ENCODE assay signal across 2 cellular contexts in genomic region chr16:8989099-8989878, GRCh38.
A peak's percentile ranks its signal among the peaks of the same experiment; 100 is the strongest.
TF ChIP-seq lines count a peak whose summit lies in the region.

No MANE protein-coding gene starts in this region.

TF ChIP-seq in A549, 52 proteins besides CTCF, POLR2A, EP300 and RAD21:
- no peak for TF ChIP-seq CBX2 (IDR thresholded peaks at IDR 0.05; ENCODE audit: borderline replicate concordance, low read depth)
- no peak for TF ChIP-seq ZFP36 (IDR thresholded peaks at IDR 0.05; ENCODE audit: borderline replicate concordance, partially characterized antibody)
- no peak for TF ChIP-seq E2F6 (IDR thresholded peaks at IDR 0.05; ENCODE audit: borderline replicate concordance, low read depth)
- no peak for TF ChIP-seq HDAC2 (IDR thresholded peaks at IDR 0.05)
- TF ChIP-seq EHF (CRISPR knock-in tag; IDR thresholded peaks at IDR 0.05), result no peak
- no peak for TF ChIP-seq HOXB13 (CRISPR knock-in tag; IDR thresholded peaks at IDR 0.05; ENCODE audit: low read depth)
- TF ChIP-seq HMGXB4 (CRISPR knock-in tag; IDR thresholded peaks at IDR 0.05; ENCODE audit: borderline replicate concordance), result no peak
- TF ChIP-seq CHD4 (IDR thresholded peaks at IDR 0.05; ENCODE audit: borderline replicate concordance), result no peak

TF ChIP-seq in HepG2, 621 proteins besides CTCF, POLR2A, EP300 and RAD21 (continues in another document):
- TF ChIP-seq ZNF343 (CRISPR knock-in tag; IDR thresholded peaks at IDR 0.05) (peak; percentile 16; the same call in 1 of the 2 replicates), ZKSCAN8 (CRISPR knock-in tag; IDR thresholded peaks at IDR 0.05; ENCODE audit: borderline replicate concordance) (0 out of 2 replicates have a peak, but pooled peaks have one; percentile 48), CBFB (CRISPR knock-in tag; IDR thresholded peaks at IDR 0.05) (peak; percentile 93), DPF2 (CRISPR knock-in tag; IDR thresholded peaks at IDR 0.05; ENCODE audit: borderline replicate concordance, low read depth) (0 out of 2 replicates have a peak, but pooled peaks have one; percentile 9), BRD4 (CRISPR knock-in tag; IDR thresholded peaks at IDR 0.05) (0 out of 2 replicates have a peak, but pooled peaks have one; percentile 47), ZNF691 (CRISPR knock-in tag; IDR thresholded peaks at IDR 0.05; ENCODE audit: borderline replicate concordance, low read depth) (peak; percentile 72; the same call in 1 of the 2 replicates), ZMYM2 (CRISPR knock-in tag; IDR thresholded peaks at IDR 0.05) (peak; percentile 63), ZNF292 (CRISPR knock-in tag; IDR thresholded peaks at IDR 0.05; ENCODE audit: borderline replicate concordance, low read depth) (peak; percentile 80), KDM6A (CRISPR knock-in tag; IDR thresholded peaks at IDR 0.05; ENCODE audit: low read depth) (peak; percentile 59; the same call in 1 of the 2 replicates), ARNT2 (CRISPR knock-in tag; IDR thresholded peaks at IDR 0.05; ENCODE audit: low read depth) (peak; percentile 49; the same call in 1 of the 2 replicates), SNAPC5 (CRISPR knock-in tag; IDR thresholded peaks at IDR 0.05; ENCODE audit: borderline replicate concordance) (no peak), ZBTB34 (CRISPR knock-in tag; IDR thresholded peaks at IDR 0.05) (0 out of 2 replicates have a peak, but pooled peaks have one; percentile 42), ELF3 (CRISPR knock-in tag; IDR thresholded peaks at IDR 0.05) (peak; percentile 83), MATR3 (CRISPR knock-in tag; IDR thresholded peaks at IDR 0.05) (no peak), HIVEP1 (CRISPR knock-in tag; IDR thresholded peaks at IDR 0.05) (peak; percentile 35; the same call in 1 of the 2 replicates), ZNF547 (CRISPR knock-in tag; IDR thresholded peaks at IDR 0.05) (no peak), KAT7 (CRISPR knock-in tag; IDR thresholded peaks at IDR 0.05; ENCODE audit: borderline replicate concordance) (no peak), ZNF557 (CRISPR knock-in tag; IDR thresholded peaks at IDR 0.05) (0 out of 2 replicates have a peak, but pooled peaks have one; percentile 43), ZNF441 (CRISPR knock-in tag; IDR thresholded peaks at IDR 0.05; ENCODE audit: borderline replicate concordance) (peak; percentile 71; the same call in 1 of the 2 replicates), TBX3 (IDR thresholded peaks at IDR 0.05; ENCODE audit: borderline replicate concordance) (peak; percentile 15; the same call in 1 of the 2 replicates), EEA1 (CRISPR knock-in tag; IDR thresholded peaks at IDR 0.05; ENCODE audit: borderline replicate concordance) (no peak), MIER3 (CRISPR knock-in tag; IDR thresholded peaks at IDR 0.05; ENCODE audit: borderline replicate concordance) (peak; percentile 73; the same call in 1 of the 2 replicates), ZNF225 (CRISPR knock-in tag; IDR thresholded peaks at IDR 0.05) (peak; percentile 55; the same call in 1 of the 2 replicates), ZNF143 (CRISPR knock-in tag; IDR thresholded peaks at IDR 0.05) (peak; percentile 43; the same call in 1 of the 2 replicates), FOXK1 (CRISPR knock-in tag; IDR thresholded peaks at IDR 0.05; ENCODE audit: borderline replicate concordance, low read depth) (peak; percentile 34; the same call in 1 of the 2 replicates), JUN (CRISPR knock-in tag; IDR thresholded peaks at IDR 0.05) (peak; percentile 55; the same call in 1 of the 2 replicates), RXRA (CRISPR knock-in tag; IDR thresholded peaks at IDR 0.05) (peak; percentile 86; the same call in 1 of the 2 replicates), TAF15 (IDR thresholded peaks at IDR 0.05; ENCODE audit: low read depth, low read length, poor library complexity, severe bottlenecking) (no peak), PHF5A (CRISPR knock-in tag; IDR thresholded peaks at IDR 0.05; ENCODE audit: low read depth, unreplicated experiment) (no peak), ZBTB26 (CRISPR knock-in tag; IDR thresholded peaks at IDR 0.05; ENCODE audit: borderline replicate concordance) (no peak; the same call in 1 of the 2 replicates), AKNA (CRISPR knock-in tag; IDR thresholded peaks at IDR 0.05; ENCODE audit: borderline replicate concordance) (no peak), ZNF350 (CRISPR knock-in tag; IDR thresholded peaks at IDR 0.05; ENCODE audit: borderline replicate concordance, low read depth) (0 out of 2 replicates have a peak, but pooled peaks have one; percentile 27), ZNF460 (CRISPR knock-in tag; IDR thresholded peaks at IDR 0.05; ENCODE audit: borderline replicate concordance) (no peak), ZNF160 (CRISPR knock-in tag; IDR thresholded peaks at IDR 0.05) (0 out of 2 replicates have a peak, but pooled peaks have one; percentile 47), IRX3 (CRISPR knock-in tag; IDR thresholded peaks at IDR 0.05; ENCODE audit: borderline replicate concordance, low read depth) (peak; percentile 52; the same call in 1 of the 2 replicates), FOSL2 (CRISPR knock-in tag; IDR thresholded peaks at IDR 0.05) (peak; percentile 28), PRDM4 (CRISPR knock-in tag; IDR thresholded peaks at IDR 0.05; ENCODE audit: borderline replicate concordance) (0 out of 2 replicates have a peak, but pooled peaks have one; percentile 20), TFE3 (CRISPR knock-in tag; IDR thresholded peaks at IDR 0.05) (peak; percentile 73; the same call in 1 of the 2 replicates), PATZ1 (CRISPR knock-in tag; IDR thresholded peaks at IDR 0.05) (peak; percentile 72), ZNF598 (CRISPR knock-in tag; IDR thresholded peaks at IDR 0.05; ENCODE audit: borderline replicate concordance) (0 out of 2 replicates have a peak, but pooled peaks have one; percentile 57), KMT2A (CRISPR knock-in tag; IDR thresholded peaks at IDR 0.05) (peak; percentile 57; the same call in 1 of the 2 replicates), RXRB (CRISPR knock-in tag; IDR thresholded peaks at IDR 0.05; ENCODE audit: borderline replicate concordance) (peak; percentile 78; the same call in 1 of the 2 replicates), THRA (CRISPR knock-in tag; IDR thresholded peaks at IDR 0.05; ENCODE audit: borderline replicate concordance) (peak; percentile 71; the same call in 1 of the 2 replicates)
